ENCODE assay signal across 1 cellular context in the genomic region with DNA sequence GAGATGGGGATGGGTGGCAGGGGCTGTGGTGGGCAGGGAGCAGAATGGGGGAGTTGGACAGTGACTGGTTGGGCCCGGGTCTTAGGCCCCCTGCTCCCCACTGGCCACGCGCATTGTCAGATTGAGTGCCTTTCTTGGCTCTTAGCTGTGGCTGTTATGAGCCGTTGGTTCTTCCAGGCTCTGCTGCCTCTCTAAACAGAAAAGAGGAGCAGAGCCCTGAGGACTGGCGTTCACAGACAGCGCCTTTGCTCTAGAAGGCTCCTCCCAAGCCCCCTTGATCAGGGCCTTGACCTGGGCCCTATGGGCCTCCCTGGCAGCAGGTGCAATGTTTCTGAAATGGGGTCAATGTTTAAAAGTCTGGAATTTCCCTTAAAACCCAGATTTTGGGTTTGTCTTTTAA.
TF ChIP-seq lines count a peak whose summit lies in the region.

No MANE protein-coding gene starts in this region.

TF ChIP-seq in H1, 55 proteins besides CTCF, POLR2A, EP300 and RAD21:
- TF ChIP-seq E2F6 (IDR thresholded peaks at IDR 0.05): no peak
- no peak for TF ChIP-seq NRF1 (IDR thresholded peaks at IDR 0.05; ENCODE audit: low read depth, low read length)
- TF ChIP-seq SP1 (IDR thresholded peaks at IDR 0.05; ENCODE audit: low read depth, low read length): no peak
- TF ChIP-seq SAP30 (IDR thresholded peaks at IDR 0.05; ENCODE audit: insufficient read depth, insufficient replicate concordance, low read length): no peak
- TF ChIP-seq CHD2 (IDR thresholded peaks at IDR 0.05; ENCODE audit: low read length): no peak
- no peak for TF ChIP-seq SIRT6 (IDR thresholded peaks at IDR 0.05; ENCODE audit: low read length)
- no peak for TF ChIP-seq BCL11A (IDR thresholded peaks at IDR 0.05; ENCODE audit: low read depth in 2 of 2, low read length in 2 of 2)
- no peak for TF ChIP-seq KDM1A (IDR thresholded peaks at IDR 0.05; ENCODE audit: borderline replicate concordance, low read length)
- no peak for TF ChIP-seq TBP (IDR thresholded peaks at IDR 0.05; ENCODE audit: low read depth, low read length)
- no peak for TF ChIP-seq EGR1 (IDR thresholded peaks at IDR 0.05; ENCODE audit: borderline replicate concordance, low read depth, low read length)
TF ChIP-seq in H1: peak in this region for 0.
